ENCODE assay signal across 19 cellular contexts in genomic region chr17:49716952-49717351, GRCh38. TPM values are rescaled to one million over a fixed set of nuclear protein-coding genes. Genes with fewer than 3 reads are reported as not detected.
DNase-seq lines count a peak whose midpoint lies in the region; ATAC-seq and TF ChIP-seq lines count a peak whose summit lies in the region.
"Had no signal": no experiment of that assay in that cellular context is flagged by ENCODE, and none has a peak within 500 bp of the region (broad histone marks: within the 10 kb centered on the region; RNA-seq: fewer than 3 reads in every experiment).

No MANE protein-coding gene starts in this region.

- in situ Hi-C loops in ACHN (cut with HindIII; ENCODE audit: low pct_ligation_motif_present, low pct_unique_long_range_greater_than_20kb, low sequenced_read_pairs): no loop called here

- no peak for TF ChIP-seq CTCF in CD4-positive, alpha-beta T cell (IDR thresholded peaks at IDR 0.05)

- H3K27ac Mint-ChIP-seq in T-helper 2 cell treated with Interferon-gamma antibody and Interleukin-4, amounts not matched to agents 5 μg/mL and 100 μg/mL, for 36 hours: peak overlapping the region; percentile 21
- H3K27ac Mint-ChIP-seq in CD4-positive, alpha-beta T cell: peak overlapping the region; percentile 80
- H3K27ac Mint-ChIP-seq in activated naive CD8-positive, alpha-beta T cell treated with anti-CD3 and anti-CD28 coated beads, Interleukin-2, amount 50 U/mL, for 24 hours: peak overlapping the region; percentile 98
- H3K27ac Mint-ChIP-seq in natural killer cell treated with Interleukin-12 subunit alpha and Interleukin-12 subunit beta and Interleukin-15 and Interleukin-18, amount 100 ng/mL, for 72 hours: peak overlapping the region; percentile 98

- no peaks in the 10 kb centered on the region for H3K27me3 Mint-ChIP-seq in T-helper 2 cell treated with Interferon-gamma antibody and Interleukin-4, amounts not matched to agents 5 μg/mL and 100 μg/mL, for 36 hours (ENCODE audit: low read depth)
- no peaks in the 10 kb centered on the region for H3K27me3 Mint-ChIP-seq in CD4-positive, alpha-beta T cell
- H3K27me3 Mint-ChIP-seq in activated naive CD8-positive, alpha-beta T cell treated with anti-CD3 and anti-CD28 coated beads, Interleukin-2, amount 50 U/mL, for 24 hours: no peaks in the 10 kb centered on the region
- H3K27me3 Mint-ChIP-seq in natural killer cell treated with Interleukin-12 subunit alpha and Interleukin-12 subunit beta and Interleukin-15 and Interleukin-18, amount 100 ng/mL, for 72 hours: no peaks in the 10 kb centered on the region
- H3K27me3 Mint-ChIP-seq: type B pancreatic cell had no signal

- no peak overlapping the region for H3K4me3 Mint-ChIP-seq in T-helper 2 cell treated with Interferon-gamma antibody and Interleukin-4, amounts not matched to agents 5 μg/mL and 100 μg/mL, for 36 hours
- H3K4me3 Mint-ChIP-seq in CD4-positive, alpha-beta T cell: no peak overlapping the region
- no peak overlapping the region for H3K4me3 Mint-ChIP-seq in activated naive CD8-positive, alpha-beta T cell treated with anti-CD3 and anti-CD28 coated beads, Interleukin-2, amount 50 U/mL, for 24 hours
- H3K4me3 Mint-ChIP-seq in natural killer cell treated with Interleukin-12 subunit alpha and Interleukin-12 subunit beta and Interleukin-15 and Interleukin-18, amount 100 ng/mL, for 72 hours: peak overlapping the region; percentile 85
- H3K4me3 Mint-ChIP-seq: type B pancreatic cell had no signal

- H3K27ac ChIP-seq in CD4-positive, alpha-beta T cell (ENCODE audit: low read depth, low read length): peak overlapping the region; percentile 62
- H3K27ac ChIP-seq: BLaER1, RWPE1 had no signal

- no peaks in the 10 kb centered on the region for H3K9me3 Mint-ChIP-seq in T-helper 2 cell treated with Interferon-gamma antibody and Interleukin-4, amounts not matched to agents 5 μg/mL and 100 μg/mL, for 36 hours
- H3K9me3 Mint-ChIP-seq in CD4-positive, alpha-beta T cell: no peaks in the 10 kb centered on the region
- no peaks in the 10 kb centered on the region for H3K9me3 Mint-ChIP-seq in activated naive CD8-positive, alpha-beta T cell treated with anti-CD3 and anti-CD28 coated beads, Interleukin-2, amount 50 U/mL, for 24 hours
- no peaks in the 10 kb centered on the region for H3K9me3 Mint-ChIP-seq in natural killer cell treated with Interleukin-12 subunit alpha and Interleukin-12 subunit beta and Interleukin-15 and Interleukin-18, amount 100 ng/mL, for 72 hours
- H3K9me3 Mint-ChIP-seq: type B pancreatic cell had no signal

- H3K4me1 Mint-ChIP-seq in T-helper 2 cell treated with Interferon-gamma antibody and Interleukin-4, amounts not matched to agents 5 μg/mL and 100 μg/mL, for 36 hours (ENCODE audit: low read depth): peaks cover 12% of the 10 kb centered on the region
- H3K4me1 Mint-ChIP-seq in CD4-positive, alpha-beta T cell (ENCODE audit: low read depth): peaks cover 34% of the 10 kb centered on the region
- H3K4me1 Mint-ChIP-seq in activated naive CD8-positive, alpha-beta T cell treated with anti-CD3 and anti-CD28 coated beads, Interleukin-2, amount 50 U/mL, for 24 hours: peaks cover 46% of the 10 kb centered on the region
- H3K4me1 Mint-ChIP-seq in natural killer cell treated with Interleukin-12 subunit alpha and Interleukin-12 subunit beta and Interleukin-15 and Interleukin-18, amount 100 ng/mL, for 72 hours (ENCODE audit: low read depth in 2 of 2): peaks cover 48 to 49% of the 10 kb centered on the region in 2 donors

- intact Hi-C loops in CD4-positive, alpha-beta T cell (cut with DNase I, micrococcal nuclease): loop anchor here (2.0 kb wide), 2 partner anchors 22 to 46 kb away; no protein-coding TSS in a partner anchor

- POLR2A ChIA-PET in CD4-positive, alpha-beta T cell (lab: Charles Lee): interaction anchor here (1.2 to 3.2 kb wide), 4 partner anchors 9 to 72 kb away, joined by 7 to 25 read pairs (median 15); partner anchors contain the start of genes FAM117A, KAT7 and SLC35B1

- H3K36me3 Mint-ChIP-seq in T-helper 2 cell treated with Interferon-gamma antibody and Interleukin-4, amounts not matched to agents 5 μg/mL and 100 μg/mL, for 36 hours (ENCODE audit: low read depth): peaks cover 59% of the 10 kb centered on the region
- peaks cover 91% of the 10 kb centered on the region for H3K36me3 Mint-ChIP-seq in CD4-positive, alpha-beta T cell (ENCODE audit: low read depth)
- peaks cover 41% of the 10 kb centered on the region for H3K36me3 Mint-ChIP-seq in activated naive CD8-positive, alpha-beta T cell treated with anti-CD3 and anti-CD28 coated beads, Interleukin-2, amount 50 U/mL, for 24 hours (ENCODE audit: low read depth)
- H3K36me3 Mint-ChIP-seq in natural killer cell treated with Interleukin-12 subunit alpha and Interleukin-12 subunit beta and Interleukin-15 and Interleukin-18, amount 100 ng/mL, for 72 hours: peaks cover 31% of the 10 kb centered on the region

- CTCF ChIA-PET in CD4-positive, alpha-beta T cell (lab: Charles Lee): interaction anchor here (0.8 to 2.6 kb wide), 3 partner anchors 9 to 31 kb away, joined by 3 to 10 read pairs (median 6); partner anchors contain the start of gene SLC35B1

- no peak for DNase-seq in T-helper 2 cell treated with Interferon-gamma antibody and Interleukin-4, amounts not matched to agents 5 μg/mL and 100 μg/mL, for 36 hours (ENCODE audit: low spot score)
- no peak for DNase-seq in T-helper 2 cell
- no peak for DNase-seq in CD4-positive, alpha-beta T cell
- no peak for DNase-seq in activated naive CD8-positive, alpha-beta T cell treated with anti-CD3 and anti-CD28 coated beads, Interleukin-2, amount 50 U/mL, for 24 hours
- DNase-seq in natural killer cell treated with Interleukin-12 subunit alpha and Interleukin-12 subunit beta and Interleukin-15 and Interleukin-18, amount 100 ng/mL, for 72 hours (ENCODE audit: low spot score): no peak
- no peak for DNase-seq in NCI-H226
- DNase-seq in NCI-H510A (lab: John Stamatoyannopoulos, UW): no peak
- no peak for DNase-seq in ACHN
- DNase-seq: central memory CD4-positive, alpha-beta T cell; effector CD4-positive, alpha-beta T cell; Karpas-422; NCI-H1092; NCI-H2029 treated with DMSO at 0.1 percent for 48 hours; NCI-H510A treated with DMSO at 0.1 percent for 48 hours; stimulated activated naive CD4-positive, alpha-beta T cell had no signal

- no peak for ATAC-seq in CD4-positive, alpha-beta T cell (ENCODE audit: poor library complexity)
- no peak for ATAC-seq in activated naive CD8-positive, alpha-beta T cell treated with anti-CD3 and anti-CD28 coated beads, Interleukin-2, amount 50 U/mL, for 24 hours
- ATAC-seq in natural killer cell treated with Interleukin-12 subunit alpha and Interleukin-12 subunit beta and Interleukin-15 and Interleukin-18, amount 100 ng/mL, for 72 hours: peak in 1 of 2 donors; percentile 22
- ATAC-seq: sciatic nerve had no signal

- H3K9me3 ChIP-seq in CD4-positive, alpha-beta T cell (ENCODE audit: control insufficient read depth, low read length): no peaks in the 10 kb centered on the region
- H3K9me3 ChIP-seq: BLaER1 had no signal

- no peaks in the 10 kb centered on the region for H3K27me3 ChIP-seq in CD4-positive, alpha-beta T cell (ENCODE audit: control insufficient read depth, insufficient read depth, low read length)
- H3K27me3 ChIP-seq: BLaER1 had no signal

RNA-seq across cellular contexts. Expression of gene SLC35B1, which starts 9.2 kb away (rescaled TPM):
- total RNA-seq in CD4-positive, alpha-beta T cell: 10 to 100 TPM; 44.0 to 46.8 TPM
- 100 to 1,000 TPM in 1 of 2 donors, 10 to 100 TPM in 1; 90.9 to 115 TPM for total RNA-seq in natural killer cell treated with Interleukin-12 subunit alpha and Interleukin-12 subunit beta and Interleukin-15 and Interleukin-18, amount 100 ng/mL, for 72 hours

RNA-seq across cellular contexts. Expression of gene SPOP, which starts 39.1 kb away (rescaled TPM):
- 10 to 100 TPM; 38.7 to 41.5 TPM for total RNA-seq in CD4-positive, alpha-beta T cell
- total RNA-seq in natural killer cell treated with Interleukin-12 subunit alpha and Interleukin-12 subunit beta and Interleukin-15 and Interleukin-18, amount 100 ng/mL, for 72 hours: 10 to 100 TPM; 59.3 to 87.7 TPM

RNA-seq across cellular contexts. Expression of gene FAM117A, which starts 47.0 kb away (rescaled TPM):
- 10 to 100 TPM; 23.2 to 26.5 TPM for total RNA-seq in CD4-positive, alpha-beta T cell
- total RNA-seq in natural killer cell treated with Interleukin-12 subunit alpha and Interleukin-12 subunit beta and Interleukin-15 and Interleukin-18, amount 100 ng/mL, for 72 hours: 10 to 100 TPM; 22.4 to 36.4 TPM

Comparison
In these comparisons a context has a peak if more than half of its experiments do, and no peak if none do; other contexts are left out.
1. H3K27ac Mint-ChIP-seq: peak in every context shown above with its lines; median percentile 98 in activated naive CD8-positive, alpha-beta T cell treated with anti-CD3 and anti-CD28 coated beads, Interleukin-2, amount 50 U/mL, for 24 hours; 98 in natural killer cell treated with Interleukin-12 subunit alpha and Interleukin-12 subunit beta and Interleukin-15 and Interleukin-18, amount 100 ng/mL, for 72 hours; 80 in CD4-positive, alpha-beta T cell; 21 in T-helper 2 cell treated with Interferon-gamma antibody and Interleukin-4, amounts not matched to agents 5 μg/mL and 100 μg/mL, for 36 hours.